Comparison of ENCODE assay signal across 27 cellular contexts in genomic region chr15:67803299-67803698, GRCh38. TPM values are rescaled to one million over a fixed set of nuclear protein-coding genes. Genes with fewer than 3 reads are reported as not detected.
"Had no signal": no experiment of that assay in that cellular context is flagged by ENCODE, and none has a peak within 500 bp of the region (broad histone marks: within the 10 kb centered on the region; RNA-seq: fewer than 3 reads in every experiment).

No MANE protein-coding gene starts in this region.

- DNase-seq: activated CD4-positive, alpha-beta T cell treated with anti-CD3 and anti-CD28 coated beads for 36 hours; activated CD4-positive, alpha-beta T cell treated with anti-CD3 and anti-CD28 coated beads, Interleukin-2, amount 50 U/mL, for 4 hours; activated gamma-delta T cell; activated naive CD4-positive, alpha-beta T cell treated with anti-CD3 and anti-CD28 coated beads, Interleukin-2, amount 50 U/mL, for 16 hours; activated naive CD8-positive, alpha-beta T cell treated with anti-CD3 and anti-CD28 coated beads, Interleukin-2, amount 50 U/mL, for 24 hours; activated T-cell treated with anti-CD3 and anti-CD28 coated beads for 4 hours; cortex of kidney; endodermal cell; esophagus squamous epithelium; gastrocnemius medialis; hippocampal formation; left ventricle myocardium superior; mammary epithelial cell; pancreas; right lobe of liver; small intestine; stimulated activated CD4-positive, alpha-beta T cell treated with anti-CD3 and anti-CD28 coated beads, Interleukin-15, amount 100 ng/mL, for 24 hours; stomach; transverse colon; uterus had no signal

- H3K27ac ChIP-seq: esophagus squamous epithelium, gastrocnemius medialis, neutrophil, pancreas, right lobe of liver, stomach, suprapubic skin, transverse colon, uterus had no signal

- H3K4me3 ChIP-seq: esophagus squamous epithelium, gastrocnemius medialis, pancreas, right lobe of liver, stomach, suprapubic skin, transverse colon, uterus had no signal

- H3K4me1 ChIP-seq: esophagus squamous epithelium, gastrocnemius medialis, pancreas, right lobe of liver, stomach, suprapubic skin, transverse colon, uterus had no signal

- H3K36me3 ChIP-seq: gastrocnemius medialis, neutrophil, pancreas, right lobe of liver, transverse colon, uterus had no signal

- H3K27me3 ChIP-seq: esophagus squamous epithelium, gastrocnemius medialis, neutrophil, pancreas, right lobe of liver, stomach, suprapubic skin, transverse colon, uterus had no signal

- H3K9me3 ChIP-seq: esophagus squamous epithelium, gastrocnemius medialis, neutrophil, pancreas, right lobe of liver, stomach, suprapubic skin, transverse colon, uterus had no signal

RNA-seq across cellular contexts. Expression of gene RNU6-1, which starts 36.5 kb away (rescaled TPM):
- total RNA-seq: activated CD4-positive, alpha-beta T cell treated with anti-CD3 and anti-CD28 coated beads for 36 hours; activated CD8-positive, alpha-beta memory T cell treated with anti-CD3 and anti-CD28 coated beads for 36 hours; cerebellum; endodermal cell; esophagus squamous epithelium; gastrocnemius medialis; left ventricle myocardium superior; mammary epithelial cell; natural killer cell treated with Interleukin-12 subunit alpha and Interleukin-12 subunit beta and Interleukin-15 and Interleukin-18, amount 100 ng/mL, for 72 hours; pancreas; pulmonary artery endothelial cell; right lobe of liver; stomach; suprapubic skin; transverse colon; uterus; WTC11 had no signal
- polyA plus RNA-seq: mammary epithelial cell, pancreas, small intestine, stomach had no signal
